In genomic region chr4:5300275-5300674, GRCh38 we compare ENCODE assay signal across 21 cellular contexts.
"Had no signal": no experiment of that assay in that cellular context is flagged by ENCODE, and none has a peak within 500 bp of the region (broad histone marks: within the 10 kb centered on the region; RNA-seq: fewer than 3 reads in every experiment).

No MANE protein-coding gene starts in this region.

- H3K27me3 ChIP-seq: esophagus muscularis mucosa, foreskin keratinocyte, gastroesophageal sphincter, heart left ventricle, hepatocyte had no signal

- H3K4me1 ChIP-seq: esophagus muscularis mucosa, foreskin keratinocyte, gastroesophageal sphincter, heart left ventricle, left lung, lower lobe of right lung had no signal

- DNase-seq: cortex of kidney; effector memory CD4-positive, alpha-beta T cell; foreskin keratinocyte; heart left ventricle; hypothalamus; immature natural killer cell; islet precursor cell; kidney; left cardiac atrium; left lung; left ventricle myocardium superior; lower lobe of right lung; mesenchymal stem cell; mucosa of descending colon; naive B cell; naive thymus-derived CD8-positive, alpha-beta T cell had no signal

- H3K36me3 ChIP-seq: esophagus muscularis mucosa, gastroesophageal sphincter, heart left ventricle, left lung, lower lobe of right lung had no signal

- ATAC-seq: foreskin keratinocyte; gastroesophageal sphincter; heart left ventricle; left cardiac atrium; left lung; left ventricle myocardium superior; lower lobe of right lung; mucosa of descending colon; naive thymus-derived CD8-positive, alpha-beta T cell had no signal

- H3K27ac ChIP-seq: esophagus muscularis mucosa, foreskin keratinocyte, gastroesophageal sphincter, heart left ventricle, hepatocyte, left lung, lower lobe of right lung had no signal

- H3K9me3 ChIP-seq: esophagus muscularis mucosa, mucosa of descending colon had no signal

- H3K4me2 ChIP-seq: hepatocyte had no signal

- FAIRE-seq: endothelial cell of umbilical vein, frontal cortex, kidney had no signal

- H3K4me3 ChIP-seq: esophagus muscularis mucosa, gastroesophageal sphincter, heart left ventricle, hepatocyte, left lung, lower lobe of right lung, mucosa of descending colon had no signal

- H3K79me2 ChIP-seq: hepatocyte had no signal

- H2AFZ ChIP-seq: hepatocyte had no signal
